1 cellular context compared by ENCODE assay signal in the genomic region with DNA sequence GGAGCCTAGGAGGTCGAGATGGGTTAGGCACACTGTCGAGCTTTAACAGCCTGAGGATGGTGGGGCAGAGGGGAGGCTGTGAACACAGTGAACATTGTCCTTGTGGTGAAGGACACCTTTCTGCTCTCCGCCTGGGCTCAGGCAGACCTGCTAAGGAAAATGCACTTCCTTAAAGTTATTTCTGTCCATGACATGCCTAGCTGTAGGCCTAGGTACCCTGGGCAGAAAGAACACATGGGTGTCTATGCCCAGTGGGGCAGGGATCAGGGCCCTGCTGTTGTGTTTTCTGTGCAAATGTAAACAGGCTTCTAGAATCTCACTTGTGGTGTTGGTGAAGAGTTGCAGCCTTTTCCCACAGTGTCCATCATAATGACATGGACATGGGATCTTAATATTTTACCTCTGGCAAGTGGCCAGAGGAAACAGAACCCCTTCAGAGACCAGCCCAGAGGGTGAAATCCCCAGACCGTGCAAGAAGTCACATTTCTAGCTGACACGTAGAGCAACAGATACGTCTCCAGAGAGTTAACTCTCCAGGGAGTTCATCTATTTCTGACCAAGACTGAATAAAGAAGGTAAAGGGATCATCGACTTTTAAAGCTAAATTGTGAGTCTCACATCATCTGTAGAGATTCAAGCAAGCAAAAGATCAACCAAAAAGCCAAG.
A peak's percentile ranks its signal among the peaks of the same experiment; 100 is the strongest.
TF ChIP-seq lines count a peak whose summit lies in the region.

No MANE protein-coding gene starts in this region.

TF ChIP-seq in GM12878, 131 proteins besides CTCF, POLR2A, EP300 and RAD21 (continued from another document and continues in another):
- TF ChIP-seq, protein P1, sequence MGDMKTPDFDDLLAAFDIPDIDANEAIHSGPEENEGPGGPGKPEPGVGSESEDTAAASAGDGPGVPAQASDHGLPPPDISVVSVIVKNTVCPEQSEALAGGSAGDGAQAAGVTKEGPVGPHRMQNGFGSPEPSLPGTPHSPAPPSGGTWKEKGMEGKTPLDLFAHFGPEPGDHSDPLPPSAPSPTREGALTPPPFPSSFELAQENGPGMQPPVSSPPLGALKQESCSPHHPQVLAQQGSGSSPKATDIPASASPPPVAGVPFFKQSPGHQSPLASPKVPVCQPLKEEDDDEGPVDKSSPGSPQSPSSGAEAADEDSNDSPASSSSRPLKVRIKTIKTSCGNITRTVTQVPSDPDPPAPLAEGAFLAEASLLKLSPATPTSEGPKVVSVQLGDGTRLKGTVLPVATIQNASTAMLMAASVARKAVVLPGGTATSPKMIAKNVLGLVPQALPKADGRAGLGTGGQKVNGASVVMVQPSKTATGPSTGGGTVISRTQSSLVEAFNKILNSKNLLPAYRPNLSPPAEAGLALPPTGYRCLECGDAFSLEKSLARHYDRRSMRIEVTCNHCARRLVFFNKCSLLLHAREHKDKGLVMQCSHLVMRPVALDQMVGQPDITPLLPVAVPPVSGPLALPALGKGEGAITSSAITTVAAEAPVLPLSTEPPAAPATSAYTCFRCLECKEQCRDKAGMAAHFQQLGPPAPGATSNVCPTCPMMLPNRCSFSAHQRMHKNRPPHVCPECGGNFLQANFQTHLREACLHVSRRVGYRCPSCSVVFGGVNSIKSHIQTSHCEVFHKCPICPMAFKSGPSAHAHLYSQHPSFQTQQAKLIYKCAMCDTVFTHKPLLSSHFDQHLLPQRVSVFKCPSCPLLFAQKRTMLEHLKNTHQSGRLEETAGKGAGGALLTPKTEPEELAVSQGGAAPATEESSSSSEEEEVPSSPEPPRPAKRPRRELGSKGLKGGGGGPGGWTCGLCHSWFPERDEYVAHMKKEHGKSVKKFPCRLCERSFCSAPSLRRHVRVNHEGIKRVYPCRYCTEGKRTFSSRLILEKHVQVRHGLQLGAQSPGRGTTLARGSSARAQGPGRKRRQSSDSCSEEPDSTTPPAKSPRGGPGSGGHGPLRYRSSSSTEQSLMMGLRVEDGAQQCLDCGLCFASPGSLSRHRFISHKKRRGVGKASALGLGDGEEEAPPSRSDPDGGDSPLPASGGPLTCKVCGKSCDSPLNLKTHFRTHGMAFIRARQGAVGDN (IDR thresholded peaks at IDR 0.05) = peak; percentile 67
- peak; percentile 43; the same call in 1 of the 2 replicates for TF ChIP-seq CHD2 (IDR thresholded peaks at IDR 0.05; ENCODE audit: borderline replicate concordance, low read depth, low read length)
- TF ChIP-seq TCF12 (IDR thresholded peaks at IDR 0.05; ENCODE audit: low read depth, low read length) = peak; percentile 63; the same call in 1 of the 2 replicates
- no peak for TF ChIP-seq ZNF207 (IDR thresholded peaks at IDR 0.05; ENCODE audit: borderline replicate concordance)
- TF ChIP-seq ZNF24 (IDR thresholded peaks at IDR 0.05) = 0 out of 2 replicates have a peak, but pooled peaks have one; percentile 40
- TF ChIP-seq TAF1 (IDR thresholded peaks at IDR 0.05; ENCODE audit: borderline replicate concordance, low read depth, low read length) = no peak
- TF ChIP-seq, protein P2, sequence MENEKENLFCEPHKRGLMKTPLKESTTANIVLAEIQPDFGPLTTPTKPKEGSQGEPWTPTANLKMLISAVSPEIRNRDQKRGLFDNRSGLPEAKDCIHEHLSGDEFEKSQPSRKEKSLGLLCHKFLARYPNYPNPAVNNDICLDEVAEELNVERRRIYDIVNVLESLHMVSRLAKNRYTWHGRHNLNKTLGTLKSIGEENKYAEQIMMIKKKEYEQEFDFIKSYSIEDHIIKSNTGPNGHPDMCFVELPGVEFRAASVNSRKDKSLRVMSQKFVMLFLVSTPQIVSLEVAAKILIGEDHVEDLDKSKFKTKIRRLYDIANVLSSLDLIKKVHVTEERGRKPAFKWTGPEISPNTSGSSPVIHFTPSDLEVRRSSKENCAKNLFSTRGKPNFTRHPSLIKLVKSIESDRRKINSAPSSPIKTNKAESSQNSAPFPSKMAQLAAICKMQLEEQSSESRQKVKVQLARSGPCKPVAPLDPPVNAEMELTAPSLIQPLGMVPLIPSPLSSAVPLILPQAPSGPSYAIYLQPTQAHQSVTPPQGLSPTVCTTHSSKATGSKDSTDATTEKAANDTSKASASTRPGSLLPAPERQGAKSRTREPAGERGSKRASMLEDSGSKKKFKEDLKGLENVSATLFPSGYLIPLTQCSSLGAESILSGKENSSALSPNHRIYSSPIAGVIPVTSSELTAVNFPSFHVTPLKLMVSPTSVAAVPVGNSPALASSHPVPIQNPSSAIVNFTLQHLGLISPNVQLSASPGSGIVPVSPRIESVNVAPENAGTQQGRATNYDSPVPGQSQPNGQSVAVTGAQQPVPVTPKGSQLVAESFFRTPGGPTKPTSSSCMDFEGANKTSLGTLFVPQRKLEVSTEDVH (IDR thresholded peaks at IDR 0.05; ENCODE audit: low read depth, partially characterized antibody) = no peak
- no peak for TF ChIP-seq ASH2L (IDR thresholded peaks at IDR 0.05; ENCODE audit: borderline replicate concordance, low read depth)
- no peak for TF ChIP-seq HDAC6 (IDR thresholded peaks at IDR 0.05; ENCODE audit: unreplicated experiment)
- TF ChIP-seq MEF2B (IDR thresholded peaks at IDR 0.05; ENCODE audit: partially characterized antibody, poor library complexity, severe bottlenecking) = peak; percentile 100
- TF ChIP-seq KLF5 (IDR thresholded peaks at IDR 0.05; ENCODE audit: partially characterized antibody) = no peak
- no peak for TF ChIP-seq ZNF274 (IDR thresholded peaks at IDR 0.05; ENCODE audit: insufficient read depth, insufficient read length)
- no peak for TF ChIP-seq SIX5 (IDR thresholded peaks at IDR 0.05; ENCODE audit: low read depth, low read length, severe bottlenecking)
- 0 out of 2 replicates have a peak, but pooled peaks have one; percentile 29 for TF ChIP-seq ZNF217 (IDR thresholded peaks at IDR 0.05)
- TF ChIP-seq KDM1A (IDR thresholded peaks at IDR 0.05; ENCODE audit: borderline replicate concordance) = no peak
- peak; percentile 53; the same call in 1 of the 2 replicates for TF ChIP-seq FOXK2 (IDR thresholded peaks at IDR 0.05)
- TF ChIP-seq SMARCA5 (IDR thresholded peaks at IDR 0.05) = peak; percentile 25; the same call in 1 of the 2 replicates
- TF ChIP-seq, protein P3, sequence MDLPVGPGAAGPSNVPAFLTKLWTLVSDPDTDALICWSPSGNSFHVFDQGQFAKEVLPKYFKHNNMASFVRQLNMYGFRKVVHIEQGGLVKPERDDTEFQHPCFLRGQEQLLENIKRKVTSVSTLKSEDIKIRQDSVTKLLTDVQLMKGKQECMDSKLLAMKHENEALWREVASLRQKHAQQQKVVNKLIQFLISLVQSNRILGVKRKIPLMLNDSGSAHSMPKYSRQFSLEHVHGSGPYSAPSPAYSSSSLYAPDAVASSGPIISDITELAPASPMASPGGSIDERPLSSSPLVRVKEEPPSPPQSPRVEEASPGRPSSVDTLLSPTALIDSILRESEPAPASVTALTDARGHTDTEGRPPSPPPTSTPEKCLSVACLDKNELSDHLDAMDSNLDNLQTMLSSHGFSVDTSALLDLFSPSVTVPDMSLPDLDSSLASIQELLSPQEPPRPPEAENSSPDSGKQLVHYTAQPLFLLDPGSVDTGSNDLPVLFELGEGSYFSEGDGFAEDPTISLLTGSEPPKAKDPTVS (IDR thresholded peaks at IDR 0.05; ENCODE audit: low read depth, low read length) = no peak
- TF ChIP-seq, protein P4, sequence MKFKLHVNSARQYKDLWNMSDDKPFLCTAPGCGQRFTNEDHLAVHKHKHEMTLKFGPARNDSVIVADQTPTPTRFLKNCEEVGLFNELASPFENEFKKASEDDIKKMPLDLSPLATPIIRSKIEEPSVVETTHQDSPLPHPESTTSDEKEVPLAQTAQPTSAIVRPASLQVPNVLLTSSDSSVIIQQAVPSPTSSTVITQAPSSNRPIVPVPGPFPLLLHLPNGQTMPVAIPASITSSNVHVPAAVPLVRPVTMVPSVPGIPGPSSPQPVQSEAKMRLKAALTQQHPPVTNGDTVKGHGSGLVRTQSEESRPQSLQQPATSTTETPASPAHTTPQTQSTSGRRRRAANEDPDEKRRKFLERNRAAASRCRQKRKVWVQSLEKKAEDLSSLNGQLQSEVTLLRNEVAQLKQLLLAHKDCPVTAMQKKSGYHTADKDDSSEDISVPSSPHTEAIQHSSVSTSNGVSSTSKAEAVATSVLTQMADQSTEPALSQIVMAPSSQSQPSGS (IDR thresholded peaks at IDR 0.05; ENCODE audit: low read length) = peak; percentile 32; the same call in 1 of the 2 replicates
- no peak for TF ChIP-seq CHD1 (IDR thresholded peaks at IDR 0.05; ENCODE audit: low read depth, low read length)
- no peak for TF ChIP-seq KAT2A (conservative IDR thresholded peaks at IDR 0.05; ENCODE audit: control insufficient read depth, low read depth, low read length)
- TF ChIP-seq CREB1 (IDR thresholded peaks at IDR 0.05; ENCODE audit: low read depth) = peak; percentile 51; the same call in 1 of the 2 replicates
- TF ChIP-seq GATAD2B (conservative IDR thresholded peaks at IDR 0.05; ENCODE audit: low read depth) = peak; percentile 94
- no peak for TF ChIP-seq ZNF384 (IDR thresholded peaks at IDR 0.05; ENCODE audit: borderline replicate concordance, low read depth, low read length)
- TF ChIP-seq POLR2AphosphoS5 (IDR thresholded peaks at IDR 0.05; ENCODE audit: low read length) = peak; percentile 45
- no peak for TF ChIP-seq ZBTB33 (IDR thresholded peaks at IDR 0.05)
- peak; percentile 78 for TF ChIP-seq DPF2 (IDR thresholded peaks at IDR 0.05)
- peak; percentile 19; the same call in 1 of the 2 replicates for TF ChIP-seq JUNB (IDR thresholded peaks at IDR 0.05)
- TF ChIP-seq, protein P5, sequence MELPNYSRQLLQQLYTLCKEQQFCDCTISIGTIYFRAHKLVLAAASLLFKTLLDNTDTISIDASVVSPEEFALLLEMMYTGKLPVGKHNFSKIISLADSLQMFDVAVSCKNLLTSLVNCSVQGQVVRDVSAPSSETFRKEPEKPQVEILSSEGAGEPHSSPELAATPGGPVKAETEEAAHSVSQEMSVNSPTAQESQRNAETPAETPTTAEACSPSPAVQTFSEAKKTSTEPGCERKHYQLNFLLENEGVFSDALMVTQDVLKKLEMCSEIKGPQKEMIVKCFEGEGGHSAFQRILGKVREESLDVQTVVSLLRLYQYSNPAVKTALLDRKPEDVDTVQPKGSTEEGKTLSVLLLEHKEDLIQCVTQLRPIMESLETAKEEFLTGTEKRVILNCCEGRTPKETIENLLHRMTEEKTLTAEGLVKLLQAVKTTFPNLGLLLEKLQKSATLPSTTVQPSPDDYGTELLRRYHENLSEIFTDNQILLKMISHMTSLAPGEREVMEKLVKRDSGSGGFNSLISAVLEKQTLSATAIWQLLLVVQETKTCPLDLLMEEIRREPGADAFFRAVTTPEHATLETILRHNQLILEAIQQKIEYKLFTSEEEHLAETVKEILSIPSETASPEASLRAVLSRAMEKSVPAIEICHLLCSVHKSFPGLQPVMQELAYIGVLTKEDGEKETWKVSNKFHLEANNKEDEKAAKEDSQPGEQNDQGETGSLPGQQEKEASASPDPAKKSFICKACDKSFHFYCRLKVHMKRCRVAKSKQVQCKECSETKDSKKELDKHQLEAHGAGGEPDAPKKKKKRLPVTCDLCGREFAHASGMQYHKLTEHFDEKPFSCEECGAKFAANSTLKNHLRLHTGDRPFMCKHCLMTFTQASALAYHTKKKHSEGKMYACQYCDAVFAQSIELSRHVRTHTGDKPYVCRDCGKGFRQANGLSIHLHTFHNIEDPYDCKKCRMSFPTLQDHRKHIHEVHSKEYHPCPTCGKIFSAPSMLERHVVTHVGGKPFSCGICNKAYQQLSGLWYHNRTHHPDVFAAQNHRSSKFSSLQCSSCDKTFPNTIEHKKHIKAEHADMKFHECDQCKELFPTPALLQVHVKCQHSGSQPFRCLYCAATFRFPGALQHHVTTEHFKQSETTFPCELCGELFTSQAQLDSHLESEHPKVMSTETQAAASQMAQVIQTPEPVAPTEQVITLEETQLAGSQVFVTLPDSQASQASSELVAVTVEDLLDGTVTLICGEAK (IDR thresholded peaks at IDR 0.05; ENCODE audit: borderline replicate concordance) = no peak
- TF ChIP-seq NR2C2 (IDR thresholded peaks at IDR 0.05; ENCODE audit: borderline replicate concordance, control insufficient read depth, insufficient read length, low read depth) = no peak
- TF ChIP-seq ETV6 (conservative IDR thresholded peaks at IDR 0.05 in 1 of 2, IDR thresholded peaks at IDR 0.05 in 1 of 2; ENCODE audit: borderline replicate concordance in 1 of 2, low read depth in 1 of 2) = no peak
- TF ChIP-seq MLLT1 (IDR thresholded peaks at IDR 0.05) = peak; percentile 37; the same call in 1 of the 2 replicates
- no peak for TF ChIP-seq PML (IDR thresholded peaks at IDR 0.05; ENCODE audit: low read length)
